ENCODE assay signal across 8 cellular contexts in the genomic region with DNA sequence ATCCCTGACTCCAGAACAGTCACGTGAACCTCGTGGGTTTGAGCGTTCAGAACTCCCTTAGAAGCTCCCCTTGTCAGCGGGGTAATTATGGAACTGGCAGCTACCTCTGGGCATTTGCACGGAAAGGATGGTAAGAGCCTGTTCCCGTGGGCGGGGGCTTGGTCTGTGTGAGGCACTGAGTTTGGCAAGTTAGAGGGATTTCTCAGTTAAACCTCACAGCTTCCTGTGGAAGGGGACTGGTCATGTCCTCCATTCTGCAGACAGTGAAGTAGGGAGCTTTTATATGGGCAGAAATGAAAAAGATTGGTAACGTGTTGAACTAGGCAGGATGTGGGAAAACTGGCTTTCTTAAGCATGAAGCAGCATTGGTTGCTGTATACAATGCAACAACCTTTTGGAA. TPM values are rescaled to one million over a fixed set of nuclear protein-coding genes. Genes with fewer than 3 reads are reported as not detected.
A peak's percentile ranks its signal among the peaks of the same experiment; 100 is the strongest.
DNase-seq lines count a peak whose midpoint lies in the region; ATAC-seq and TF ChIP-seq lines count a peak whose summit lies in the region.

No MANE protein-coding gene starts in this region.

- DNase-seq in EL (peak; percentile 17), nephron progenitor cell (no peak), GOT3 (lab: John Stamatoyannopoulos, UW) (no peak), DMS53 treated with DMSO at 0.1 percent for 48 hours (lab: John Stamatoyannopoulos, UW; ENCODE audit: unreplicated experiment) (no peak)
- DNase-seq in activated T-cell treated with anti-CD3 and anti-CD28 coated beads, Interleukin-2, amount 50 U/mL, for 48 hours: peak; percentile 72 to 73

- peaks cover 6% of the 10 kb centered on the region for H3K27me3 Mint-ChIP-seq in nephron progenitor cell (ENCODE audit: low read depth, poor library complexity)

- no peaks in the 10 kb centered on the region for H3K36me3 Mint-ChIP-seq in nephron progenitor cell (ENCODE audit: low read depth)

- no peak for TF ChIP-seq CTCF in nephron progenitor cell (IDR thresholded peaks at IDR 0.05)

- H3K4me3 Mint-ChIP-seq in nephron progenitor cell: no peak overlapping the region

- peak; percentile 24 for ATAC-seq in HG02981 (IDR thresholded peaks at IDR 0.05; ENCODE audit: unreplicated experiment)
- ATAC-seq in HG02623 (IDR thresholded peaks at IDR 0.05; ENCODE audit: unreplicated experiment): no peak
- no peak for ATAC-seq in esophagus mucosa

- H3K27ac Mint-ChIP-seq in nephron progenitor cell: peak overlapping the region; percentile 59

- no peaks in the 10 kb centered on the region for H3K9me3 Mint-ChIP-seq in nephron progenitor cell

- H3K4me1 Mint-ChIP-seq in nephron progenitor cell: peaks cover 78% of the 10 kb centered on the region

RNA-seq across cellular contexts. Expression of gene PALD1, which starts 16.0 kb away (rescaled TPM):
- 4.6 TPM for total RNA-seq in esophagus mucosa

RNA-seq across cellular contexts. Expression of gene NODAL, which starts 53.1 kb away (rescaled TPM):
- 0.48 TPM for total RNA-seq in esophagus mucosa

Comparison
In these comparisons a context has a peak if more than half of its experiments do, and no peak if none do; other contexts are left out.
1. DNase-seq: peak in EL (single experiment) and activated T-cell treated with anti-CD3 and anti-CD28 coated beads, Interleukin-2, amount 50 U/mL, for 48 hours (2 of 2); none in nephron progenitor cell (single experiment), GOT3 (single experiment) and DMS53 treated with DMSO at 0.1 percent for 48 hours (single experiment).